1 cellular context compared by ENCODE assay signal in the genomic region with DNA sequence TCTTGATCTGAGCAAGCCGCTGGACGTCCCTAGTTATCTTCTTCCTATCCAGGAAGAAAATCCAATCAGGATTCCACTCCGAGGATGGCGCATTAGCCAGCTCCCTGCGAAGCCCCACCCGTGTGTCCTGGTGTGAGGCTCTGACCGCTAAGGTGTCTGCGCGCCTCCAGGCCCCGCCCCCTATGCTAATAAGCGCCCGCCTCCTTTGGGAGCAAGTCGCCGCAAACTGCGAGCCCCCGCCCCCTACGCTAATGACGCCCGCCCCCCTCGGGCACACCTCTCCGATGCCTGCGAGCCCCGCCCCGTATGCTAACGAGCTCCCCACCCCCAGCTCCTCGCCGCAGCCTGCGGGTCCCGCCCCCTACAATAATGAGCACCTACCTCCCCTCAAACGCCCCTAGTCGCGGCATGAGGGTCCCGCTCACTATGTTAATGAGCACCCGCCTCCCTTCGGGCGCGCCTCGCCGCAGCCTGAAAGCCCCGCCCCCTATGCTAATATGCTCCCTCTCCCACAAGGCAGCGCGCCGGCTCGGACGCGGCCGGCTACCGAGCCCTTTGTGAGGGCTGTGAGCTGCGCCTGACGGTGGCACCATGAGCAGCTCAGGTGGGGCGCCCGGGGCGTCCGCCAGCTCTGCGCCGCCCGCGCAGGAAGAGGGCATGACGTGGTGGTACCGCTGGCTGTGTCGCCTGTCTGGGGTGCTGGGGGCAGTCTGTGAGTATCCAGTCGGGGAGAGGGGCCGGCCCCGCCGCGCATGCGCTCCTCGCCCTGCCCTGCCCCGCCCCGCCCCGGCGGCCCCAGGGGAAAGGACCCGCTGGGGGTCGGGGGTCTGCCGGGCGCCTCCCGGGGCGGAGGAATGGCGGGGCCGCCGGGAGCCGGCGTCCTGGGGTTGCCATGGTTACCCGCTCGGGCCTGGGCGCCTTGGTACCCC.
TF ChIP-seq lines count a peak whose summit lies in the region.

A gene (plus strand): TSS at position 503 of the 929 bp plus-strand sequence. CDS start 89 bp downstream, at position 592.

TF ChIP-seq in HepG2, 621 proteins besides CTCF, POLR2A, EP300 and RAD21 (continued from another document and continues in another):
- TF ChIP-seq SAFB2 (CRISPR knock-in tag; IDR thresholded peaks at IDR 0.05; ENCODE audit: borderline replicate concordance, low read depth) (peak; percentile 58; the same call in 1 of the 2 replicates), RELA (CRISPR knock-in tag; IDR thresholded peaks at IDR 0.05) (peak; percentile 56; the same call in 1 of the 2 replicates), KLF9 (CRISPR knock-in tag; IDR thresholded peaks at IDR 0.05; ENCODE audit: low read depth) (peak; percentile 19; the same call in 1 of the 2 replicates), ZMAT3 (CRISPR knock-in tag; conservative IDR thresholded peaks at IDR 0.05) (peak; percentile 29; the same call in 1 of the 2 replicates), SAP130 (CRISPR knock-in tag; IDR thresholded peaks at IDR 0.05; ENCODE audit: low read depth) (peak; percentile 60; the same call in 1 of the 2 replicates), SNAPC2 (CRISPR knock-in tag; IDR thresholded peaks at IDR 0.05) (peak; percentile 100), RFX1 (IDR thresholded peaks at IDR 0.05) (peak; percentile 75), ZSCAN21 (CRISPR knock-in tag; IDR thresholded peaks at IDR 0.05; ENCODE audit: borderline replicate concordance) (peak; percentile 58; the same call in 1 of the 2 replicates), GPN1 (CRISPR knock-in tag; IDR thresholded peaks at IDR 0.05; ENCODE audit: borderline replicate concordance) (no peak), TBP (CRISPR knock-in tag; IDR thresholded peaks at IDR 0.05) (0 out of 2 replicates have a peak, but pooled peaks have one; percentile 23), ZKSCAN8 (CRISPR knock-in tag; IDR thresholded peaks at IDR 0.05; ENCODE audit: borderline replicate concordance) (peak; percentile 4; the same call in 1 of the 2 replicates), ZNF777 (CRISPR knock-in tag; IDR thresholded peaks at IDR 0.05) (peak; percentile 95), NCOR1 (IDR thresholded peaks at IDR 0.05; ENCODE audit: borderline replicate concordance, low read length) (peak; percentile 18; the same call in 1 of the 2 replicates), SATB2 (CRISPR knock-in tag; IDR thresholded peaks at IDR 0.05) (0 out of 2 replicates have a peak, but pooled peaks have one; percentile 25), ARHGAP35 (CRISPR knock-in tag; IDR thresholded peaks at IDR 0.05; ENCODE audit: borderline replicate concordance) (0 out of 2 replicates have a peak, but pooled peaks have one; percentile 60), ZNF678 (CRISPR knock-in tag; IDR thresholded peaks at IDR 0.05) (no peak), RAD51 (IDR thresholded peaks at IDR 0.05; ENCODE audit: borderline replicate concordance) (no peak), ZFY (CRISPR knock-in tag; IDR thresholded peaks at IDR 0.05) (peak; percentile 29; the same call in 1 of the 2 replicates)
- TF ChIP-seq, protein P1, sequence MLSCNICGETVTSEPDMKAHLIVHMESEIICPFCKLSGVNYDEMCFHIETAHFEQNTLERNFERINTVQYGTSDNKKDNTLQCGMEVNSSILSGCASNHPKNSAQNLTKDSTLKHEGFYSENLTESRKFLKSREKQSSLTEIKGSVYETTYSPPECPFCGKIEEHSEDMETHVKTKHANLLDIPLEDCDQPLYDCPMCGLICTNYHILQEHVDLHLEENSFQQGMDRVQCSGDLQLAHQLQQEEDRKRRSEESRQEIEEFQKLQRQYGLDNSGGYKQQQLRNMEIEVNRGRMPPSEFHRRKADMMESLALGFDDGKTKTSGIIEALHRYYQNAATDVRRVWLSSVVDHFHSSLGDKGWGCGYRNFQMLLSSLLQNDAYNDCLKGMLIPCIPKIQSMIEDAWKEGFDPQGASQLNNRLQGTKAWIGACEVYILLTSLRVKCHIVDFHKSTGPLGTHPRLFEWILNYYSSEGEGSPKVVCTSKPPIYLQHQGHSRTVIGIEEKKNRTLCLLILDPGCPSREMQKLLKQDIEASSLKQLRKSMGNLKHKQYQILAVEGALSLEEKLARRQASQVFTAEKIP (CRISPR knock-in tag; IDR thresholded peaks at IDR 0.05; ENCODE audit: borderline replicate concordance), result no peak
- TF ChIP-seq, protein P2, sequence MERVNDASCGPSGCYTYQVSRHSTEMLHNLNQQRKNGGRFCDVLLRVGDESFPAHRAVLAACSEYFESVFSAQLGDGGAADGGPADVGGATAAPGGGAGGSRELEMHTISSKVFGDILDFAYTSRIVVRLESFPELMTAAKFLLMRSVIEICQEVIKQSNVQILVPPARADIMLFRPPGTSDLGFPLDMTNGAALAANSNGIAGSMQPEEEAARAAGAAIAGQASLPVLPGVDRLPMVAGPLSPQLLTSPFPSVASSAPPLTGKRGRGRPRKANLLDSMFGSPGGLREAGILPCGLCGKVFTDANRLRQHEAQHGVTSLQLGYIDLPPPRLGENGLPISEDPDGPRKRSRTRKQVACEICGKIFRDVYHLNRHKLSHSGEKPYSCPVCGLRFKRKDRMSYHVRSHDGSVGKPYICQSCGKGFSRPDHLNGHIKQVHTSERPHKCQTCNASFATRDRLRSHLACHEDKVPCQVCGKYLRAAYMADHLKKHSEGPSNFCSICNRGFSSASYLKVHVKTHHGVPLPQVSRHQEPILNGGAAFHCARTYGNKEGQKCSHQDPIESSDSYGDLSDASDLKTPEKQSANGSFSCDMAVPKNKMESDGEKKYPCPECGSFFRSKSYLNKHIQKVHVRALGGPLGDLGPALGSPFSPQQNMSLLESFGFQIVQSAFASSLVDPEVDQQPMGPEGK (CRISPR knock-in tag; IDR thresholded peaks at IDR 0.05), result peak; percentile 56; the same call in 1 of the 2 replicates
- TF ChIP-seq, protein P3, sequence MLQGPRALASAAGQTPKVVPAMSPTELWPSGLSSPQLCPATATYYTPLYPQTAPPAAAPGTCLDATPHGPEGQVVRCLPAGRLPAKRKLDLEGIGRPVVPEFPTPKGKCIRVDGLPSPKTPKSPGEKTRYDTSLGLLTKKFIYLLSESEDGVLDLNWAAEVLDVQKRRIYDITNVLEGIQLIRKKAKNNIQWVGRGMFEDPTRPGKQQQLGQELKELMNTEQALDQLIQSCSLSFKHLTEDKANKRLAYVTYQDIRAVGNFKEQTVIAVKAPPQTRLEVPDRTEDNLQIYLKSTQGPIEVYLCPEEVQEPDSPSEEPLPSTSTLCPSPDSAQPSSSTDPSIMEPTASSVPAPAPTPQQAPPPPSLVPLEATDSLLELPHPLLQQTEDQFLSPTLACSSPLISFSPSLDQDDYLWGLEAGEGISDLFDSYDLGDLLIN (CRISPR knock-in tag; IDR thresholded peaks at IDR 0.05; ENCODE audit: borderline replicate concordance), result 0 out of 2 replicates have a peak, but pooled peaks have one; percentile 73
- TF ChIP-seq, protein P4, sequence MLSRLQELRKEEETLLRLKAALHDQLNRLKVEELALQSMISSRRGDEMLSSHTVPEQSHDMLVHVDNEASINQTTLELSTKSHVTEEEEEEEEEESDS (CRISPR knock-in tag; IDR thresholded peaks at IDR 0.05; ENCODE audit: borderline replicate concordance), result peak; percentile 99
- TF ChIP-seq, protein P5, sequence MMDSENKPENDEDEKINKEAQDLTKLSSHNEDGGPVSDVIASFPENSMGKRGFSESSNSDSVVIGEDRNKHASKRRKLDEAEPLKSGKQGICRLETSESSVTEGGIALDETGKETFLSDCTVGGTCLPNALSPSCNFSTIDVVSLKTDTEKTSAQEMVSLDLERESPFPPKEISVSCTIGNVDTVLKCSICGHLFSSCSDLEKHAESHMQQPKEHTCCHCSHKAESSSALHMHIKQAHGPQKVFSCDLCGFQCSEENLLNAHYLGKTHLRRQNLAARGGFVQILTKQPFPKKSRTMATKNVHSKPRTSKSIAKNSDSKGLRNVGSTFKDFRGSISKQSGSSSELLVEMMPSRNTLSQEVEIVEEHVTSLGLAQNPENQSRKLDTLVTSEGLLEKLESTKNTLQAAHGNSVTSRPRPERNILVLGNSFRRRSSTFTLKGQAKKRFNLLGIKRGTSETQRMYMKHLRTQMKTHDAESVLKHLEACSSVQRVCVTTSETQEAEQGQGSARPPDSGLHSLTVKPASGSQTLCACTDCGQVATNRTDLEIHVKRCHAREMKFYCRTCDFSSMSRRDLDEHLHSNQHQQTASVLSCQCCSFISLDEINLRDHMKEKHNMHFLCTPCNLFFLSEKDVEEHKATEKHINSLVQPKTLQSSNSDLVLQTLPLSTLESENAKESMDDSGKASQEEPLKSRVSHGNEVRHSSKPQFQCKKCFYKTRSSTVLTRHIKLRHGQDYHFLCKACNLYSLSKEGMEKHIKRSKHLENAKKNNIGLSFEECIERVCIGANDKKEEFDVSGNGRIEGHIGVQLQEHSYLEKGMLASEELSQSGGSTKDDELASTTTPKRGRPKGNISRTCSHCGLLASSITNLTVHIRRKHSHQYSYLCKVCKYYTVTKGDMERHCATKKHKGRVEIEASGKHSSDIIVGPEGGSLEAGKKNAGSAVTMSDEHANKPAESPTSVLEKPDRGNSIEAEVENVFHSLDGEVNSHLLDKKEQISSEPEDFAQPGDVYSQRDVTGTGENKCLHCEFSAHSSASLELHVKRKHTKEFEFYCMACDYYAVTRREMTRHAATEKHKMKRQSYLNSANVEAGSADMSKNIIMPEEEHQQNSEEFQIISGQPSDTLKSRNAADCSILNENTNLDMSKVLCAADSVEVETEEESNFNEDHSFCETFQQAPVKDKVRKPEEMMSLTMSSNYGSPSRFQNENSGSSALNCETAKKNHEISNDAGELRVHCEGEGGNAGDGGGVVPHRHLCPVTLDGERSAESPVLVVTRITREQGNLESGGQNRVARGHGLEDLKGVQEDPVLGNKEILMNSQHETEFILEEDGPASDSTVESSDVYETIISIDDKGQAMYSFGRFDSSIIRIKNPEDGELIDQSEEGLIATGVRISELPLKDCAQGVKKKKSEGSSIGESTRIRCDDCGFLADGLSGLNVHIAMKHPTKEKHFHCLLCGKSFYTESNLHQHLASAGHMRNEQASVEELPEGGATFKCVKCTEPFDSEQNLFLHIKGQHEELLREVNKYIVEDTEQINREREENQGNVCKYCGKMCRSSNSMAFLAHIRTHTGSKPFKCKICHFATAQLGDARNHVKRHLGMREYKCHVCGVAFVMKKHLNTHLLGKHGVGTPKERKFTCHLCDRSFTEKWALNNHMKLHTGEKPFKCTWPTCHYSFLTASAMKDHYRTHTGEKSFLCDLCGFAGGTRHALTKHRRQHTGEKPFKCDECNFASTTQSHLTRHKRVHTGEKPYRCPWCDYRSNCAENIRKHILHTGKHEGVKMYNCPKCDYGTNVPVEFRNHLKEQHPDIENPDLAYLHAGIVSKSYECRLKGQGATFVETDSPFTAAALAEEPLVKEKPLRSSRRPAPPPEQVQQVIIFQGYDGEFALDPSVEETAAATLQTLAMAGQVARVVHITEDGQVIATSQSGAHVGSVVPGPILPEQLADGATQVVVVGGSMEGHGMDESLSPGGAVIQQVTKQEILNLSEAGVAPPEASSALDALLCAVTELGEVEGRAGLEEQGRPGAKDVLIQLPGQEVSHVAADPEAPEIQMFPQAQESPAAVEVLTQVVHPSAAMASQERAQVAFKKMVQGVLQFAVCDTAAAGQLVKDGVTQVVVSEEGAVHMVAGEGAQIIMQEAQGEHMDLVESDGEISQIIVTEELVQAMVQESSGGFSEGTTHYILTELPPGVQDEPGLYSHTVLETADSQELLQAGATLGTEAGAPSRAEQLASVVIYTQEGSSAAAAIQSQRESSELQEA (CRISPR knock-in tag; IDR thresholded peaks at IDR 0.05; ENCODE audit: not compliant biosample characterization), result no peak
- TF ChIP-seq, protein P6, sequence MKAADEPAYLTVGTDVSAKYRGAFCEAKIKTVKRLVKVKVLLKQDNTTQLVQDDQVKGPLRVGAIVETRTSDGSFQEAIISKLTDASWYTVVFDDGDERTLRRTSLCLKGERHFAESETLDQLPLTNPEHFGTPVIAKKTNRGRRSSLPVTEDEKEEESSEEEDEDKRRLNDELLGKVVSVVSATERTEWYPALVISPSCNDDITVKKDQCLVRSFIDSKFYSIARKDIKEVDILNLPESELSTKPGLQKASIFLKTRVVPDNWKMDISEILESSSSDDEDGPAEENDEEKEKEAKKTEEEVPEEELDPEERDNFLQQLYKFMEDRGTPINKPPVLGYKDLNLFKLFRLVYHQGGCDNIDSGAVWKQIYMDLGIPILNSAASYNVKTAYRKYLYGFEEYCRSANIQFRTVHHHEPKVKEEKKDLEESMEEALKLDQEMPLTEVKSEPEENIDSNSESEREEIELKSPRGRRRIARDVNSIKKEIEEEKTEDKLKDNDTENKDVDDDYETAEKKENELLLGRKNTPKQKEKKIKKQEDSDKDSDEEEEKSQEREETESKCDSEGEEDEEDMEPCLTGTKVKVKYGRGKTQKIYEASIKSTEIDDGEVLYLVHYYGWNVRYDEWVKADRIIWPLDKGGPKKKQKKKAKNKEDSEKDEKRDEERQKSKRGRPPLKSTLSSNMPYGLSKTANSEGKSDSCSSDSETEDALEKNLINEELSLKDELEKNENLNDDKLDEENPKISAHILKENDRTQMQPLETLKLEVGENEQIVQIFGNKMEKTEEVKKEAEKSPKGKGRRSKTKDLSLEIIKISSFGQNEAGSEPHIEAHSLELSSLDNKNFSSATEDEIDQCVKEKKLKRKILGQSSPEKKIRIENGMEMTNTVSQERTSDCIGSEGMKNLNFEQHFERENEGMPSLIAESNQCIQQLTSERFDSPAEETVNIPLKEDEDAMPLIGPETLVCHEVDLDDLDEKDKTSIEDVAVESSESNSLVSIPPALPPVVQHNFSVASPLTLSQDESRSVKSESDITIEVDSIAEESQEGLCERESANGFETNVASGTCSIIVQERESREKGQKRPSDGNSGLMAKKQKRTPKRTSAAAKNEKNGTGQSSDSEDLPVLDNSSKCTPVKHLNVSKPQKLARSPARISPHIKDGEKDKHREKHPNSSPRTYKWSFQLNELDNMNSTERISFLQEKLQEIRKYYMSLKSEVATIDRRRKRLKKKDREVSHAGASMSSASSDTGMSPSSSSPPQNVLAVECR (CRISPR knock-in tag; IDR thresholded peaks at IDR 0.05; ENCODE audit: borderline replicate concordance), result no peak
- TF ChIP-seq, protein P7, sequence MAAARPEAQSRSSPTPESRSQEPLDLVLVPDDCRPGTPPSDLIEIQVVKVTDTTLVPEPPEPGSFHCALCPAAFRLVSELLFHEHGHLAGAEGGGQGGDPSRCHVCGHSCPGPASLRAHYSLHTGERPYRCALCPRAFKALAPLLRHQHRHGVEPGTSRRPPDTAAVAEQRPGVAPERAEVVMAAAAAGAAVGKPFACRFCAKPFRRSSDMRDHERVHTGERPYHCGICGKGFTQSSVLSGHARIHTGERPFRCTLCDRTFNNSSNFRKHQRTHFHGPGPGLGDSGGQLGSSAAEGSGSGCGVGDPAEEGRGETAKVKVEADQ (CRISPR knock-in tag; IDR thresholded peaks at IDR 0.05; ENCODE audit: borderline replicate concordance), result peak; percentile 31; the same call in 1 of the 2 replicates
- TF ChIP-seq, protein P8, sequence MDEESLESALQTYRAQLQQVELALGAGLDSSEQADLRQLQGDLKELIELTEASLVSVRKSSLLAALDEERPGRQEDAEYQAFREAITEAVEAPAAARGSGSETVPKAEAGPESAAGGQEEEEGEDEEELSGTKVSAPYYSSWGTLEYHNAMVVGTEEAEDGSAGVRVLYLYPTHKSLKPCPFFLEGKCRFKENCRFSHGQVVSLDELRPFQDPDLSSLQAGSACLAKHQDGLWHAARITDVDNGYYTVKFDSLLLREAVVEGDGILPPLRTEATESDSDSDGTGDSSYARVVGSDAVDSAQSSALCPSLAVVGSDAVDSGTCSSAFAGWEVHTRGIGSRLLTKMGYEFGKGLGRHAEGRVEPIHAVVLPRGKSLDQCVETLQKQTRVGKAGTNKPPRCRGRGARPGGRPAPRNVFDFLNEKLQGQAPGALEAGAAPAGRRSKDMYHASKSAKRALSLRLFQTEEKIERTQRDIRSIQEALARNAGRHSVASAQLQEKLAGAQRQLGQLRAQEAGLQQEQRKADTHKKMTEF (CRISPR knock-in tag; IDR thresholded peaks at IDR 0.05), result no peak
